Comparison of ENCODE assay signal across 10 cellular contexts in the genomic region with DNA sequence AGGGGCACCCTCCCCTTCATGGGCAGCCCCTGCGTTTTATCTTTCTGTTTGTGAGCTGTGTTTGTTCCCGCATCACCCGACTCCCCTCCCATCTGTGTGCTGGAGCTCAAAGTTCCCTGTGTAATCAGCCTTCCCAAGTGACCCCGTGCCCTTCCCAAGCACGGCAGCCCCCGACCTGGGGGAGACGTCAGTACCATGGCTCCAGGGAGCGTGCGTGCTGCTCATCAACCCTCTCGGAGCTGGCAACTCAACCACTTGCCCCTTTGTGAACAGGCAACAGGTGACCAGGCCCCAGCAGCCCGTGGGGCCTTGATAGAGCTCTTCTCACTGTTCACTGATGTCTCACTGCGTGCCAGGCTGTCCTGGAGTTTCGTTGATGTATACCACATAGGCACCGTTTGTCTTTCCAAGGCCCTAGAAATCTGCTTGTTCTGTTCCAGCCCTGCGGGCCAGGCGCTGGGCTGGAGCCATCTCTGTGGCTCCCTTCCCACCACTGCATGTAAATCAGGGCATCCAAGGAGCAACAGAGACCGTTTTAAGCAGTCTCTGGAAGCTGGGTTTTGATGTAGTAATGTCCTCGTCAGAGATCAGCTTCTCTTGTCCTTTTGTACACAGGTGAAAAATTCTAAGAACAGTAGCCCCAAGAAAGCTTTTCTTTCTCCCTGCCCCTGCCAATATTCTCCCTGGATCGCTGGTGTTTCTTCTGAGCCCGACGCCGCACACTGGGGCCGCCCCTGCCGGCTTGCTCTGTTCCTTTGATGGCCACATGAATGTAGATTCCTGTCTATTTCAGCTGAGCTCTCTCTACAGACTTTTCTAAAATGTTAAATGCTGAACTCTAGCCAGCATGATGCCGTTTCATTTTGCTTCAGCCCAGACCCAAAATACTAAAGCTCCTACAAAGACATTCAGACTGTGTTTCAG.
DNase-seq lines count a peak whose midpoint lies in the region; ATAC-seq and TF ChIP-seq lines count a peak whose summit lies in the region.
"Had no signal": no experiment of that assay in that cellular context is flagged by ENCODE, and none has a peak within 500 bp of the region (broad histone marks: within the 10 kb centered on the region; RNA-seq: fewer than 3 reads in every experiment).

No MANE protein-coding gene starts in this region.

- H3K4me1 Mint-ChIP-seq in WTC11, result peaks cover 14% of the 10 kb centered on the region
- H3K4me1 Mint-ChIP-seq in progenitor cell of endocrine pancreas (ENCODE audit: low read depth), result peaks cover 39% of the 10 kb centered on the region

- TF ChIP-seq CTCF in AG04450 (IDR thresholded peaks at IDR 0.05; ENCODE audit: low read depth, low read length), result no peak
- TF ChIP-seq CTCF in WTC11 (IDR thresholded peaks at IDR 0.05), result no peak
- TF ChIP-seq CTCF in hepatocyte (IDR thresholded peaks at IDR 0.05; ENCODE audit: poor library complexity), result no peak
- no peak for TF ChIP-seq CTCF in progenitor cell of endocrine pancreas (IDR thresholded peaks at IDR 0.05; ENCODE audit: unreplicated experiment)

- no peaks in the 10 kb centered on the region for H3K4me1 ChIP-seq in hepatocyte (ENCODE audit: insufficient read depth)

- no peaks in the 10 kb centered on the region for H3K9me3 ChIP-seq in AG04450 (ENCODE audit: control insufficient read depth, insufficient read depth, low read length)
- H3K9me3 ChIP-seq in hepatocyte (ENCODE audit: low read depth), result no peaks in the 10 kb centered on the region

- H3K27ac Mint-ChIP-seq in WTC11, result no peak overlapping the region
- H3K27ac Mint-ChIP-seq in progenitor cell of endocrine pancreas, result peak overlapping the region; percentile 11
- H3K27ac Mint-ChIP-seq: activated T-helper 2 cell treated with anti-CD3 and anti-CD28 coated beads, Interferon-gamma antibody, Interleukin-2, Interleukin-4, amounts not matched to agents 10 μg/mL and 5 μg/mL and 100 μg/mL, durations not matched to agents 14 hours and 24 hours and 36 hours had no signal

- no peak overlapping the region for H3K4me2 ChIP-seq in hepatocyte

- POLR2A ChIA-PET in AG04450 (lab: Yijun Ruan, JAX) (no interaction called here), WTC11 (lab: Charles Lee) (interaction anchor here (0.9 kb wide), 1 partner anchor 187 kb away, joined by 3 read pairs; no protein-coding TSS in a partner anchor)

- H3K27me3 ChIP-seq in AG04450 (ENCODE audit: control insufficient read depth, insufficient read depth, low read length), result no peaks in the 10 kb centered on the region
- no peaks in the 10 kb centered on the region for H3K27me3 ChIP-seq in hepatocyte

- H3K27ac ChIP-seq in AG04450 (ENCODE audit: low read depth, low read length) (no peak overlapping the region), hepatocyte (peak overlapping the region; percentile 46)
- H3K27ac ChIP-seq: epithelial cell of prostate had no signal

- no peaks in the 10 kb centered on the region for H3K9me3 Mint-ChIP-seq in WTC11
- H3K9me3 Mint-ChIP-seq in progenitor cell of endocrine pancreas (ENCODE audit: low read depth), result no peaks in the 10 kb centered on the region
- H3K9me3 Mint-ChIP-seq: activated T-helper 2 cell treated with anti-CD3 and anti-CD28 coated beads, Interferon-gamma antibody, Interleukin-2, Interleukin-4, amounts not matched to agents 10 μg/mL and 5 μg/mL and 100 μg/mL, durations not matched to agents 14 hours and 24 hours and 36 hours had no signal

- no peaks in the 10 kb centered on the region for H3K79me2 ChIP-seq in hepatocyte

- no peak for DNase-seq in AG04450 (ENCODE audit: low read depth, low spot score)
- no peak for DNase-seq in WTC11 (ENCODE audit: low spot score)
- peak; percentile 68 for DNase-seq in hepatocyte (ENCODE audit: low spot score)
- no peak for DNase-seq in progenitor cell of endocrine pancreas (ENCODE audit: low spot score, unreplicated experiment)
- DNase-seq in activated CD4-positive, CD25-positive, alpha-beta regulatory T cell treated with anti-CD3 and anti-CD28 coated beads, Interleukin-2, amount 50 U/mL, for 72 hours, result no peak
- DNase-seq in activated effector memory CD4-positive, alpha-beta T cell treated with Interleukin-2 at 50 U/mL for 16 hours, result no peak

- peak; percentile 50 for ATAC-seq in WTC11
- no peak for ATAC-seq in GM21723 (IDR thresholded peaks at IDR 0.05; ENCODE audit: unreplicated experiment)
- no peak for ATAC-seq in HG02610 (IDR thresholded peaks at IDR 0.05; ENCODE audit: unreplicated experiment)

- H2AFZ ChIP-seq in hepatocyte, result no peak overlapping the region

- H3K4me3 ChIP-seq in AG04450 (ENCODE audit: low read depth, low read length) (0 out of 2 replicates have a peak overlapping the region, but pooled peaks have one; percentile 5), hepatocyte (no peak overlapping the region)

- CTCF ChIA-PET in AG04450 (lab: Charles Lee) (interaction anchor here (0.6 kb wide), 2 partner anchors 240 to 413 kb away, joined by 3 to 4 read pairs; no protein-coding TSS in a partner anchor), WTC11 (lab: Charles Lee) (interaction anchor here (1.2 to 2.3 kb wide), 4 partner anchors 8 to 239 kb away, joined by 3 to 10 read pairs (median 7); a partner anchor contains a TSS)

- H3K36me3 Mint-ChIP-seq in WTC11 (no peaks in the 10 kb centered on the region), progenitor cell of endocrine pancreas (ENCODE audit: insufficient read depth) (no peaks in the 10 kb centered on the region)

- H3K27me3 Mint-ChIP-seq in WTC11 (ENCODE audit: low read depth) (no peaks in the 10 kb centered on the region), progenitor cell of endocrine pancreas (peaks cover 2% of the 10 kb centered on the region)

- H4K20me1 ChIP-seq in hepatocyte (ENCODE audit: insufficient read depth, poor library complexity, severe bottlenecking), result no peaks in the 10 kb centered on the region

- WGBS in hepatocyte (ENCODE audit: low lambda C conversion rate, missing lambda C conversion rate), result 62% methylated on average over 25 of the region's 25 CpGs

- H3K4me3 Mint-ChIP-seq in WTC11 (no peak overlapping the region), progenitor cell of endocrine pancreas (ENCODE audit: low read depth) (no peak overlapping the region)

- H3K36me3 ChIP-seq in hepatocyte (replicated peaks; ENCODE audit: insufficient read depth, low read depth), result no peaks in the 10 kb centered on the region

- no peaks in the 10 kb centered on the region for H3K9me2 ChIP-seq in hepatocyte (replicated peaks; ENCODE audit: insufficient read depth)

TF ChIP-seq in WTC11, 78 proteins besides CTCF, POLR2A, EP300 and RAD21 (continues in another document):
- TF ChIP-seq SMAD4 (CRISPR knock-in tag; IDR thresholded peaks at IDR 0.05) (no peak), PRRX2 (CRISPR knock-in tag; IDR thresholded peaks at IDR 0.05) (no peak), TEAD1 (CRISPR knock-in tag; IDR thresholded peaks at IDR 0.05) (no peak), OVOL2 (CRISPR knock-in tag; IDR thresholded peaks at IDR 0.05; ENCODE audit: borderline replicate concordance) (no peak), NR1H2 (CRISPR knock-in tag; IDR thresholded peaks at IDR 0.05) (no peak), NFYB (CRISPR knock-in tag; conservative IDR thresholded peaks at IDR 0.05; ENCODE audit: low read depth) (no peak), IRF2 (CRISPR knock-in tag; IDR thresholded peaks at IDR 0.05; ENCODE audit: borderline replicate concordance, low read depth) (no peak), ZNF219 (CRISPR knock-in tag; IDR thresholded peaks at IDR 0.05; ENCODE audit: borderline replicate concordance) (no peak), GRHL2 (CRISPR knock-in tag; IDR thresholded peaks at IDR 0.05; ENCODE audit: insufficient replicate concordance, severe bottlenecking) (no peak)
- TF ChIP-seq, protein P1, sequence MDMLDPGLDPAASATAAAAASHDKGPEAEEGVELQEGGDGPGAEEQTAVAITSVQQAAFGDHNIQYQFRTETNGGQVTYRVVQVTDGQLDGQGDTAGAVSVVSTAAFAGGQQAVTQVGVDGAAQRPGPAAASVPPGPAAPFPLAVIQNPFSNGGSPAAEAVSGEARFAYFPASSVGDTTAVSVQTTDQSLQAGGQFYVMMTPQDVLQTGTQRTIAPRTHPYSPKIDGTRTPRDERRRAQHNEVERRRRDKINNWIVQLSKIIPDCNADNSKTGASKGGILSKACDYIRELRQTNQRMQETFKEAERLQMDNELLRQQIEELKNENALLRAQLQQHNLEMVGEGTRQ (CRISPR knock-in tag; IDR thresholded peaks at IDR 0.05), result no peak
- TF ChIP-seq, protein P2, sequence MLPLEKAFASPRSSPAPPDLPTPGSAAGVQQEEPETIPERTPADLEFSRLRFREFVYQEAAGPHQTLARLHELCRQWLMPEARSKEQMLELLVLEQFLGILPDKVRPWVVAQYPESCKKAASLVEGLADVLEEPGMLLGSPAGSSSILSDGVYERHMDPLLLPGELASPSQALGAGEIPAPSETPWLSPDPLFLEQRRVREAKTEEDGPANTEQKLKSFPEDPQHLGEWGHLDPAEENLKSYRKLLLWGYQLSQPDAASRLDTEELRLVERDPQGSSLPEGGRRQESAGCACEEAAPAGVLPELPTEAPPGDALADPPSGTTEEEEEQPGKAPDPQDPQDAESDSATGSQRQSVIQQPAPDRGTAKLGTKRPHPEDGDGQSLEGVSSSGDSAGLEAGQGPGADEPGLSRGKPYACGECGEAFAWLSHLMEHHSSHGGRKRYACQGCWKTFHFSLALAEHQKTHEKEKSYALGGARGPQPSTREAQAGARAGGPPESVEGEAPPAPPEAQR (CRISPR knock-in tag; IDR thresholded peaks at IDR 0.05), result no peak
- TF ChIP-seq, protein P3, sequence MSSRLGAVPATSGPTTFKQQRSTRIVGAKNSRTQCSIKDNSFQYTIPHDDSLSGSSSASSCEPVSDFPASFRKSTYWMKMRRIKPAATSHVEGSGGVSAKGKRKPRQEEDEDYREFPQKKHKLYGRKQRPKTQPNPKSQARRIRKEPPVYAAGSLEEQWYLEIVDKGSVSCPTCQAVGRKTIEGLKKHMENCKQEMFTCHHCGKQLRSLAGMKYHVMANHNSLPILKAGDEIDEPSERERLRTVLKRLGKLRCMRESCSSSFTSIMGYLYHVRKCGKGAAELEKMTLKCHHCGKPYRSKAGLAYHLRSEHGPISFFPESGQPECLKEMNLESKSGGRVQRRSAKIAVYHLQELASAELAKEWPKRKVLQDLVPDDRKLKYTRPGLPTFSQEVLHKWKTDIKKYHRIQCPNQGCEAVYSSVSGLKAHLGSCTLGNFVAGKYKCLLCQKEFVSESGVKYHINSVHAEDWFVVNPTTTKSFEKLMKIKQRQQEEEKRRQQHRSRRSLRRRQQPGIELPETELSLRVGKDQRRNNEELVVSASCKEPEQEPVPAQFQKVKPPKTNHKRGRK (CRISPR knock-in tag; IDR thresholded peaks at IDR 0.05; ENCODE audit: borderline replicate concordance), result no peak
- TF ChIP-seq, protein P4, sequence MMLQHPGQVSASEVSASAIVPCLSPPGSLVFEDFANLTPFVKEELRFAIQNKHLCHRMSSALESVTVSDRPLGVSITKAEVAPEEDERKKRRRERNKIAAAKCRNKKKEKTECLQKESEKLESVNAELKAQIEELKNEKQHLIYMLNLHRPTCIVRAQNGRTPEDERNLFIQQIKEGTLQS (CRISPR knock-in tag; conservative IDR thresholded peaks at IDR 0.05), result no peak
